18 cellular contexts compared by ENCODE assay signal in the genomic region with DNA sequence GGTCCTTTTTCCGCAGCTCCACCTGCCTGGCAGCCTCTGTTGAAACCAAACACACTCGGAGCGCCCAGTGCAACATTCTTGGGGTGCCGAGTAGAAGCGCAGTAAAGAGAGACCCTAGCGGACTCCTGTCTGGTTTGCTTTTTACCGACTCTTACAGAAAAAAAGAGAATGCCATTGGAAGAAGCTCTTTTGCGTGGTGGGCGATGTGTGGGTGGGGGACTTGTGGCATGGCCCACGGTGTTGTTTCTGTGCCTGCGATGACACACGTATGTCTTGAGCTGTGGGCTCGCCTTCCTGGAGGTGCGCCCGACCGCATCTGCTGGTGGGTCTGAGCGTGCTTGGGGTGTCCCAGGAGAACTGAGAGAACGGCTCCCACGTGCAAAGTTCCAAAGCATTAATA. TPM values are rescaled to one million over a fixed set of nuclear protein-coding genes. Genes with fewer than 3 reads are reported as not detected.
DNase-seq lines count a peak whose midpoint lies in the region; ATAC-seq and TF ChIP-seq lines count a peak whose summit lies in the region.
"Had no signal": no experiment of that assay in that cellular context is flagged by ENCODE, and none has a peak within 500 bp of the region (broad histone marks: within the 10 kb centered on the region; RNA-seq: fewer than 3 reads in every experiment).

No MANE protein-coding gene starts in this region.

- no peaks in the 10 kb centered on the region for H3K27me3 ChIP-seq in A673 (replicated peaks; ENCODE audit: insufficient read depth, low read depth, low read length, poor library complexity)

- peaks cover 33% of the 10 kb centered on the region for H3K4me1 ChIP-seq in A673 (ENCODE audit: insufficient read depth, low read length, poor library complexity, severe bottlenecking)
- H3K4me1 ChIP-seq: BE2C had no signal

- no peak for ATAC-seq in memory B cell (ENCODE audit: low read depth)
- ATAC-seq: gastroesophageal sphincter had no signal

- no peak overlapping the region for H3K27ac ChIP-seq in A673 (ENCODE audit: low read depth, low read length, poor library complexity, severe bottlenecking)
- H3K27ac ChIP-seq: breast epithelium, gastroesophageal sphincter, right atrium auricular region had no signal

- intact Hi-C loops in A673 (cut with micrococcal nuclease; ENCODE audit: unreplicated experiment) (loop anchor here (5.0 to 10.0 kb wide), 5 partner anchors 128 to 677 kb away; no protein-coding TSS in a partner anchor), MCF 10A (cut with micrococcal nuclease) (loop anchor here (5.0 kb wide), 3 partner anchors 303 to 612 kb away; no protein-coding TSS in a partner anchor)
- intact Hi-C loops in activated T-helper 1 cell treated with anti-CD3 and anti-CD28 coated beads, Interleukin-12 subunit alpha, Interleukin-12 subunit beta, Interleukin-2, Interleukin-4 antibody, amounts not matched to agents 30 ng/mL and 10 ng/mL and 1 ng/mL, durations not matched to agents 14 hours and 24 hours and 36 hours (cut with micrococcal nuclease), result loop anchor here (10.0 kb wide), 2 partner anchors 300 to 680 kb away; partner anchors contain the start of genes HFM1 and ZNF644

- peaks cover 7% of the 10 kb centered on the region for H3K36me3 Mint-ChIP-seq in activated T-helper 1 cell treated with anti-CD3 and anti-CD28 coated beads, Interleukin-12 subunit alpha, Interleukin-12 subunit beta, Interleukin-2, Interleukin-4 antibody, amounts not matched to agents 30 ng/mL and 10 ng/mL and 1 ng/mL, durations not matched to agents 14 hours and 24 hours and 36 hours (ENCODE audit: low read depth)
- peaks cover 8% of the 10 kb centered on the region for H3K36me3 Mint-ChIP-seq in memory B cell
- H3K36me3 Mint-ChIP-seq in MCF 10A (ENCODE audit: insufficient read depth, unreplicated experiment), result no peaks in the 10 kb centered on the region

- peaks cover 11% of the 10 kb centered on the region for H3K9me3 Mint-ChIP-seq in activated T-helper 1 cell treated with anti-CD3 and anti-CD28 coated beads, Interleukin-12 subunit alpha, Interleukin-12 subunit beta, Interleukin-2, Interleukin-4 antibody, amounts not matched to agents 30 ng/mL and 10 ng/mL and 1 ng/mL, durations not matched to agents 14 hours and 24 hours and 36 hours
- peaks cover 8% of the 10 kb centered on the region for H3K9me3 Mint-ChIP-seq in memory B cell
- H3K9me3 Mint-ChIP-seq in MCF 10A (ENCODE audit: unreplicated experiment), result no peaks in the 10 kb centered on the region

- peak overlapping the region; percentile 53 for H3K4me3 ChIP-seq in A673 (ENCODE audit: low read depth, low read length, poor library complexity, severe bottlenecking)
- H3K4me3 ChIP-seq: right atrium auricular region had no signal

- BruUV-seq in A673 (replicated peaks; lab: Mats Ljungman, UMichigan) (no TSS peak), MCF 10A (replicated peaks; lab: Mats Ljungman, UMichigan) (no TSS peak)

- DNase-seq in A673 (ENCODE audit: low spot score) (no peak), ELF-1 (ENCODE audit: low read depth, low spot score) (peak; percentile 20), memory B cell (ENCODE audit: low spot score in 2 of 2) (no peak), NCI-H526 (lab: John Stamatoyannopoulos, UW) (no peak), HuH-7 (ENCODE audit: low spot score) (no peak), MCF 10A (ENCODE audit: unreplicated experiment) (no peak), NCI-H1694 treated with DMSO at 0.1 percent for 48 hours (lab: John Stamatoyannopoulos, UW) (no peak)
- no peak for DNase-seq in activated T-helper 1 cell treated with anti-CD3 and anti-CD28 coated beads, Interleukin-12 subunit alpha, Interleukin-12 subunit beta, Interleukin-2, Interleukin-4 antibody, amounts not matched to agents 30 ng/mL and 10 ng/mL and 1 ng/mL, durations not matched to agents 14 hours and 24 hours and 36 hours (ENCODE audit: low spot score)
- DNase-seq: activated CD4-positive, CD25-positive, alpha-beta regulatory T cell treated with anti-CD3 and anti-CD28 coated beads, Interleukin-2, amount 50 U/mL, for 72 hours; activated effector memory CD4-positive, alpha-beta T cell treated with Interleukin-2 at 50 U/mL for 16 hours; BE2C; IMR-90; kidney had no signal

- peak overlapping the region; percentile 69 for H3K27ac Mint-ChIP-seq in activated T-helper 1 cell treated with anti-CD3 and anti-CD28 coated beads, Interleukin-12 subunit alpha, Interleukin-12 subunit beta, Interleukin-2, Interleukin-4 antibody, amounts not matched to agents 30 ng/mL and 10 ng/mL and 1 ng/mL, durations not matched to agents 14 hours and 24 hours and 36 hours
- peak overlapping the region; percentile 77 for H3K27ac Mint-ChIP-seq in memory B cell
- H3K27ac Mint-ChIP-seq in MCF 10A (ENCODE audit: low read depth, unreplicated experiment), result no peak overlapping the region

- peaks cover 93% of the 10 kb centered on the region for H3K27me3 Mint-ChIP-seq in activated T-helper 1 cell treated with anti-CD3 and anti-CD28 coated beads, Interleukin-12 subunit alpha, Interleukin-12 subunit beta, Interleukin-2, Interleukin-4 antibody, amounts not matched to agents 30 ng/mL and 10 ng/mL and 1 ng/mL, durations not matched to agents 14 hours and 24 hours and 36 hours (ENCODE audit: insufficient read depth)
- H3K27me3 Mint-ChIP-seq in memory B cell (peaks cover 47% of the 10 kb centered on the region), MCF 10A (ENCODE audit: insufficient read depth, unreplicated experiment) (no peaks in the 10 kb centered on the region)

- CTCF ChIA-PET in A673 (lab: Charles Lee), result interaction anchor here (1.1 to 1.3 kb wide), 2 partner anchors 240 to 441 kb away, joined by 3 to 10 read pairs; no protein-coding TSS in a partner anchor
- CTCF ChIA-PET in MCF 10A (lab: Yijun Ruan, JAX), result interaction anchor here (0.6 kb wide), 2 partner anchors 8 to 1767 kb away, joined by 3 read pairs; no protein-coding TSS in a partner anchor

- peaks cover 50% of the 10 kb centered on the region for H3K4me1 Mint-ChIP-seq in activated T-helper 1 cell treated with anti-CD3 and anti-CD28 coated beads, Interleukin-12 subunit alpha, Interleukin-12 subunit beta, Interleukin-2, Interleukin-4 antibody, amounts not matched to agents 30 ng/mL and 10 ng/mL and 1 ng/mL, durations not matched to agents 14 hours and 24 hours and 36 hours (ENCODE audit: low read depth)
- H3K4me1 Mint-ChIP-seq in memory B cell, result peaks cover 18% of the 10 kb centered on the region
- no peaks in the 10 kb centered on the region for H3K4me1 Mint-ChIP-seq in MCF 10A (ENCODE audit: insufficient read depth, unreplicated experiment)

- no peak overlapping the region for H3K4me3 Mint-ChIP-seq in activated T-helper 1 cell treated with anti-CD3 and anti-CD28 coated beads, Interleukin-12 subunit alpha, Interleukin-12 subunit beta, Interleukin-2, Interleukin-4 antibody, amounts not matched to agents 30 ng/mL and 10 ng/mL and 1 ng/mL, durations not matched to agents 14 hours and 24 hours and 36 hours
- no peak overlapping the region for H3K4me3 Mint-ChIP-seq in memory B cell
- no peak overlapping the region for H3K4me3 Mint-ChIP-seq in MCF 10A (ENCODE audit: unreplicated experiment)

- H3K36me3 ChIP-seq in A673 (ENCODE audit: insufficient read depth, low read length, poor library complexity, severe bottlenecking), result no peaks in the 10 kb centered on the region
- H3K36me3 ChIP-seq: BE2C, breast epithelium, gastroesophageal sphincter, right atrium auricular region had no signal

- H3K9me3 ChIP-seq in A673 (ENCODE audit: low read depth, low read length, poor library complexity, severe bottlenecking), result no peaks in the 10 kb centered on the region
- H3K9me3 ChIP-seq: BE2C had no signal

- TF ChIP-seq CTCF in A673 (conservative IDR thresholded peaks at IDR 0.05; ENCODE audit: low read depth, low read length) (no peak), MCF 10A (IDR thresholded peaks at IDR 0.05; ENCODE audit: unreplicated experiment) (no peak)

- POLR2A ChIA-PET in A673 (lab: Charles Lee; ENCODE audit: low non-redundant PET) (no interaction called here), MCF 10A (lab: Yijun Ruan, JAX) (no interaction called here)

RNA-seq across cellular contexts. Expression of gene BARHL2, which starts 7.3 kb away (rescaled TPM):
- 110 and 120 TPM in 2 replicates for total RNA-seq in A673 (2021)
- not detected in 2 replicates for total RNA-seq in activated T-helper 1 cell treated with anti-CD3 and anti-CD28 coated beads, Interleukin-12 subunit alpha, Interleukin-12 subunit beta, Interleukin-2, Interleukin-4 antibody, amounts not matched to agents 30 ng/mL and 10 ng/mL and 1 ng/mL, durations not matched to agents 14 hours and 24 hours and 36 hours
- total RNA-seq in MCF 10A (2022), result not detected in 2 replicates
- total RNA-seq: breast epithelium, gastroesophageal sphincter, IMR-90, kidney, OCI-LY7, right atrium auricular region, urinary bladder had no signal

Comparison
In these comparisons a context has a peak if more than half of its experiments do, and no peak if none do; other contexts are left out.
1. RNA of gene BARHL2, which starts 7.3 kb away (total RNA-seq): 110 to 120 TPM in A673; not detected in MCF 10A and not detected in activated T-helper 1 cell treated with anti-CD3 and anti-CD28 coated beads, Interleukin-12 subunit alpha, Interleukin-12 subunit beta, Interleukin-2, Interleukin-4 antibody, amounts not matched to agents 30 ng/mL and 10 ng/mL and 1 ng/mL, durations not matched to agents 14 hours and 24 hours and 36 hours; every median in the first group is over 100 times any median in the second.